In genomic region chr3:97820780-97821179, GRCh38 we compare ENCODE assay signal across 9 cellular contexts. TPM values are rescaled to one million over a fixed set of nuclear protein-coding genes. Genes with fewer than 3 reads are reported as not detected.
A peak's percentile ranks its signal among the peaks of the same experiment; 100 is the strongest.
DNase-seq lines count a peak whose midpoint lies in the region; ATAC-seq and TF ChIP-seq lines count a peak whose summit lies in the region.
"Had no signal": no experiment of that assay in that cellular context is flagged by ENCODE, and none has a peak within 500 bp of the region (broad histone marks: within the 10 kb centered on the region; RNA-seq: fewer than 3 reads in every experiment).

No MANE protein-coding gene starts in this region.

- H3K9me3 Mint-ChIP-seq in memory B cell: no peaks in the 10 kb centered on the region
- no peaks in the 10 kb centered on the region for H3K9me3 Mint-ChIP-seq in type B pancreatic cell

- WGBS in heart right ventricle, 2 donors: 88 to 89% methylated on average over 5 of the region's 5 CpGs

- no peaks in the 10 kb centered on the region for H3K36me3 ChIP-seq in heart right ventricle
- H3K36me3 ChIP-seq in ascending aorta: no peaks in the 10 kb centered on the region

- peaks cover 0 to 39% (median 23%) of the 10 kb centered on the region in 9 donors for H3K4me1 ChIP-seq in heart right ventricle
- H3K4me1 ChIP-seq in ascending aorta: peaks cover 0 to 3% of the 10 kb centered on the region in 2 donors

- no peak for TF ChIP-seq CTCF in heart right ventricle (IDR thresholded peaks at IDR 0.05)
- TF ChIP-seq CTCF in ascending aorta (IDR thresholded peaks at IDR 0.05): no peak
- TF ChIP-seq CTCF in type B pancreatic cell (conservative IDR thresholded peaks at IDR 0.05): no peak

- H3K27me3 Mint-ChIP-seq in memory B cell (peaks cover 21% of the 10 kb centered on the region), type B pancreatic cell (peaks cover 69% of the 10 kb centered on the region)

- H3K36me3 Mint-ChIP-seq in memory B cell (no peaks in the 10 kb centered on the region), type B pancreatic cell (peaks cover 7% of the 10 kb centered on the region)

- H3K27me3 ChIP-seq in heart right ventricle (peaks cover 0 to 7% (median 0%) of the 10 kb centered on the region in 7 donors), ascending aorta (no peaks in the 10 kb centered on the region)

- no peak for DNase-seq in heart right ventricle
- no peak for DNase-seq in cardiac septum (ENCODE audit: low spot score)
- DNase-seq in ascending aorta (ENCODE audit: low spot score in 2 of 2): no peak
- no peak for DNase-seq in memory B cell (ENCODE audit: low spot score in 2 of 2)
- no peak for DNase-seq in type B pancreatic cell (ENCODE audit: extremely low spot score, unreplicated experiment)
- DNase-seq in NCI-H748 (lab: John Stamatoyannopoulos, UW; ENCODE audit: unreplicated experiment): no peak
- DNase-seq: T1000 had no signal

- H3K4me1 Mint-ChIP-seq in memory B cell (peaks cover 15% of the 10 kb centered on the region), type B pancreatic cell (ENCODE audit: unreplicated experiment) (peaks cover 32% of the 10 kb centered on the region)

- H3K4me3 ChIP-seq in heart right ventricle (peak overlapping the region in 7 of 10 donors; percentile 72 to 87 (median 84)), ascending aorta (peak overlapping the region; percentile 65 to 94)

- H3K27ac Mint-ChIP-seq in memory B cell (no peak overlapping the region), type B pancreatic cell (peak overlapping the region; percentile 57)

- peak overlapping the region in 2 of 10 donors; percentile 90 to 95 for H3K27ac ChIP-seq in heart right ventricle
- H3K27ac ChIP-seq in ascending aorta: no peak overlapping the region

- H3K4me3 Mint-ChIP-seq in memory B cell: peak overlapping the region; percentile 90
- H3K4me3 Mint-ChIP-seq in type B pancreatic cell: peak overlapping the region; percentile 99

- H3K9me3 ChIP-seq in heart right ventricle: no peaks in the 10 kb centered on the region
- H3K9me3 ChIP-seq in ascending aorta: no peaks in the 10 kb centered on the region

- intact Hi-C loops in heart right ventricle (cut with DNase I): loop anchor here in 6 of 10 donors (2.0 to 10.0 kb wide), 8 partner anchors 42 to 158 kb away; partner anchors contain the start of gene RIOX2 (in 2 of the 6)
- intact Hi-C loops in cardiac septum (cut with DNase I): loop anchor here (5.0 to 10.0 kb wide), 3 partner anchors 58 to 1684 kb away; partner anchors contain the start of genes ARL6 and RIOX2
- intact Hi-C loops in ascending aorta (cut with DNase I): loop anchor here (1.0 to 10.0 kb wide), 2 partner anchors 152 to 704 kb away; partner anchors contain the start of genes CLDND1 and RIOX2

- no peak for ATAC-seq in heart right ventricle
- ATAC-seq in memory B cell (ENCODE audit: low read depth): no peak
- ATAC-seq in HG02571 (IDR thresholded peaks at IDR 0.05; ENCODE audit: unreplicated experiment): no peak
- no peak for ATAC-seq in GM18519 (IDR thresholded peaks at IDR 0.05; ENCODE audit: low FRiP score, unreplicated experiment)

RNA-seq across cellular contexts. Expression of gene CRYBG3, which starts 1.0 kb away (rescaled TPM):
- total RNA-seq in heart right ventricle: 10 to 100 TPM; 15.9 to 39.2 (median 28.7) TPM
- polyA plus RNA-seq in heart right ventricle: 1 to 10 TPM; 8.0 to 8.7 TPM
- total RNA-seq in cardiac septum: 38.2 TPM
- 13.2 TPM for total RNA-seq in ascending aorta
- total RNA-seq in type B pancreatic cell (ENCODE audit: low replicate concordance): 6.3 and 13.5 TPM in 2 replicates

RNA-seq across cellular contexts. Expression of gene ARL6, which starts 56.2 kb away (rescaled TPM):
- 1 to 10 TPM; 2.3 to 5.7 (median 4.3) TPM for total RNA-seq in heart right ventricle
- 1 to 10 TPM; 2.2 to 2.3 TPM for polyA plus RNA-seq in heart right ventricle
- total RNA-seq in cardiac septum: 3.5 TPM
- 18.5 TPM for total RNA-seq in ascending aorta
- 5.6 and 6.0 TPM in 2 replicates for total RNA-seq in type B pancreatic cell (ENCODE audit: low replicate concordance)
